In the genomic region with DNA sequence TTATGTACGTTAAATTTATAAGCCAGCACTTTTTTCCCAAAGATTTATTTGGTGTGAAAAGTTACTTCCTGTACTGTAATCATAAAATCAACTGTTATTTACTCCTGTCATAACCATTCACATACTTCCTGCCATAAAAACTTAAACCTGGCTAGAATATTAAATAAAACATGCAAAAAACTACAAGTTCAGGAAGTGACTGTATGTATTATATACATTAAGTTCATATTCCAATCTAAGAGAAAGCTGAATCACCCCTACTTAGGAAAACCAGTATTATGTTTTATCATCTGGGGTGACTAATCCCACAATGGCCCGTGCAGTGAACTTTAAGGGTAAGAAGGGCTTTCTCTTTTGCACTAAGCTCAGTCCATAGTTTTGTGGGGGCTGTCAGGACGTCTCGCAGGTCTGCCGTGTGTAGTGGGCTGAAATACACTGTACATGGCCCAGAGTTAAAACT, we compare ENCODE assay signal across 1 cellular context.
TF ChIP-seq lines count a peak whose summit lies in the region.

No MANE protein-coding gene starts in this region.

TF ChIP-seq in K562, 482 proteins besides CTCF, POLR2A, EP300 and RAD21 (continued from another document and continues in another):
- TF ChIP-seq, protein P1, sequence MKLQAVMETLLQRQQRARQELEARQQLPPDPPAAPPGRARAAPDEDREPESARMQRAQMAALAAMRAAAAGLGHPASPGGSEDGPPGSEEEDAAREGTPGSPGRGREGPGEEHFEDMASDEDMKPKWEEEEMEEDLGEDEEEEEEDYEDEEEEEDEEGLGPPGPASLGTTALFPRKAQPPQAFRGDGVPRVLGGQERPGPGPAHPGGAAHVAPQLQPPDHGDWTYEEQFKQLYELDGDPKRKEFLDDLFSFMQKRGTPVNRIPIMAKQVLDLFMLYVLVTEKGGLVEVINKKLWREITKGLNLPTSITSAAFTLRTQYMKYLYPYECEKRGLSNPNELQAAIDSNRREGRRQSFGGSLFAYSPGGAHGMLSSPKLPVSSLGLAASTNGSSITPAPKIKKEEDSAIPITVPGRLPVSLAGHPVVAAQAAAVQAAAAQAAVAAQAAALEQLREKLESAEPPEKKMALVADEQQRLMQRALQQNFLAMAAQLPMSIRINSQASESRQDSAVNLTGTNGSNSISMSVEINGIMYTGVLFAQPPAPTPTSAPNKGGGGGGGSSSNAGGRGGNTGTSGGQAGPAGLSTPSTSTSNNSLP (IDR thresholded peaks at IDR 0.05; ENCODE audit: borderline replicate concordance, low read depth, low read length): 0 out of 2 replicates have a peak, but pooled peaks have one; percentile 42
- TF ChIP-seq ZSCAN32 (CRISPR knock-in tag; IDR thresholded peaks at IDR 0.05) (no peak), ZBTB26 (CRISPR knock-in tag; IDR thresholded peaks at IDR 0.05) (no peak), GABPB1 (CRISPR knock-in tag; IDR thresholded peaks at IDR 0.05) (peak; percentile 24; the same call in 1 of the 2 replicates), FOXA3 (CRISPR knock-in tag; conservative IDR thresholded peaks at IDR 0.05 in 1 of 2, IDR thresholded peaks at IDR 0.05 in 1 of 2) (peak in 1 of 2 experiments; percentile 48; a peak in 2 of 4 replicates), TAF1 (IDR thresholded peaks at IDR 0.05; ENCODE audit: control insufficient read depth, extremely low read depth, insufficient read depth, low read length, severe bottlenecking) (no peak), ZNF589 (CRISPR knock-in tag; IDR thresholded peaks at IDR 0.05; ENCODE audit: low read depth) (peak; percentile 34; the same call in 1 of the 2 replicates), BHLHE40 (IDR thresholded peaks at IDR 0.05; ENCODE audit: low read length) (peak; percentile 73), FOSL1 (tag; conservative IDR thresholded peaks at IDR 0.05) (peak; percentile 92), HBP1 (CRISPR knock-in tag; IDR thresholded peaks at IDR 0.05) (no peak), ZNF75A (CRISPR knock-in tag; IDR thresholded peaks at IDR 0.05) (no peak), POLR2AphosphoS5 (IDR thresholded peaks at IDR 0.05; ENCODE audit: control insufficient read depth, insufficient read depth, low read depth, low read length) (no peak), KLF1 (tag; IDR thresholded peaks at IDR 0.05) (no peak), FOXJ2 (tag; IDR thresholded peaks at IDR 0.05) (no peak), ETV1 (tag; conservative IDR thresholded peaks at IDR 0.05; ENCODE audit: low read depth) (peak; percentile 79), POLR2H (tag; IDR thresholded peaks at IDR 0.05; ENCODE audit: low read depth) (0 out of 2 replicates have a peak, but pooled peaks have one; percentile 18), ZNF639 (CRISPR knock-in tag; conservative IDR thresholded peaks at IDR 0.05 in 1 of 2, IDR thresholded peaks at IDR 0.05 in 1 of 2) (0 out of 4 replicates have a peak, but pooled peaks of 1 of the 2 experiments have one; percentile 43), ZNF668 (CRISPR knock-in tag; IDR thresholded peaks at IDR 0.05) (0 out of 2 replicates have a peak, but pooled peaks have one; percentile 42), EHMT2 (IDR thresholded peaks at IDR 0.05) (no peak), POLR3A (IDR thresholded peaks at IDR 0.05; ENCODE audit: borderline replicate concordance, extremely low read depth, insufficient read depth, insufficient read length) (no peak), ZBTB7A (IDR thresholded peaks at IDR 0.05; ENCODE audit: borderline replicate concordance, control insufficient read depth, low read depth, low read length) (no peak), CREB5 (CRISPR knock-in tag; IDR thresholded peaks at IDR 0.05) (no peak), ZNF699 (CRISPR knock-in tag; IDR thresholded peaks at IDR 0.05; ENCODE audit: insufficient replicate concordance) (no peak), SMARCC2 (IDR thresholded peaks at IDR 0.05; ENCODE audit: low read depth) (peak; percentile 61; the same call in 1 of the 2 replicates), ZKSCAN8 (CRISPR knock-in tag; IDR thresholded peaks at IDR 0.05) (peak; percentile 54; the same call in 1 of the 2 replicates), BMI1 (IDR thresholded peaks at IDR 0.05; ENCODE audit: low read length) (no peak), ZFP1 (CRISPR knock-in tag; IDR thresholded peaks at IDR 0.05) (no peak), ZNF778 (CRISPR knock-in tag; IDR thresholded peaks at IDR 0.05) (no peak), ZZZ3 (IDR thresholded peaks at IDR 0.05) (no peak), ELF2 (CRISPR knock-in tag; IDR thresholded peaks at IDR 0.05) (no peak), ZNF165 (CRISPR knock-in tag; IDR thresholded peaks at IDR 0.05; ENCODE audit: borderline replicate concordance) (no peak), ARID1B (IDR thresholded peaks at IDR 0.05) (peak; percentile 72), ZNF586 (CRISPR knock-in tag; conservative IDR thresholded peaks at IDR 0.05) (no peak), SRSF9 (IDR thresholded peaks at IDR 0.05; ENCODE audit: borderline replicate concordance, low read depth, low read length) (no peak), CEBPG (CRISPR knock-in tag; IDR thresholded peaks at IDR 0.05) (no peak), CEBPG (tag; conservative IDR thresholded peaks at IDR 0.05 in 1 of 2, IDR thresholded peaks at IDR 0.05 in 1 of 2) (no peak), STAT5A (IDR thresholded peaks at IDR 0.05; ENCODE audit: borderline replicate concordance, low read length) (0 out of 2 replicates have a peak, but pooled peaks have one; percentile 9), ELF1 (tag; IDR thresholded peaks at IDR 0.05) (0 out of 2 replicates have a peak, but pooled peaks have one; percentile 23), CAMTA2 (CRISPR knock-in tag; conservative IDR thresholded peaks at IDR 0.05) (no peak), MAFF (IDR thresholded peaks at IDR 0.05; ENCODE audit: low read length) (peak; percentile 27; the same call in 1 of the 2 replicates)
- TF ChIP-seq, protein P2, sequence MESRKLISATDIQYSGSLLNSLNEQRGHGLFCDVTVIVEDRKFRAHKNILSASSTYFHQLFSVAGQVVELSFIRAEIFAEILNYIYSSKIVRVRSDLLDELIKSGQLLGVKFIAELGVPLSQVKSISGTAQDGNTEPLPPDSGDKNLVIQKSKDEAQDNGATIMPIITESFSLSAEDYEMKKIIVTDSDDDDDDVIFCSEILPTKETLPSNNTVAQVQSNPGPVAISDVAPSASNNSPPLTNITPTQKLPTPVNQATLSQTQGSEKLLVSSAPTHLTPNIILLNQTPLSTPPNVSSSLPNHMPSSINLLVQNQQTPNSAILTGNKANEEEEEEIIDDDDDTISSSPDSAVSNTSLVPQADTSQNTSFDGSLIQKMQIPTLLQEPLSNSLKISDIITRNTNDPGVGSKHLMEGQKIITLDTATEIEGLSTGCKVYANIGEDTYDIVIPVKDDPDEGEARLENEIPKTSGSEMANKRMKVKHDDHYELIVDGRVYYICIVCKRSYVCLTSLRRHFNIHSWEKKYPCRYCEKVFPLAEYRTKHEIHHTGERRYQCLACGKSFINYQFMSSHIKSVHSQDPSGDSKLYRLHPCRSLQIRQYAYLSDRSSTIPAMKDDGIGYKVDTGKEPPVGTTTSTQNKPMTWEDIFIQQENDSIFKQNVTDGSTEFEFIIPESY (CRISPR knock-in tag; IDR thresholded peaks at IDR 0.05): no peak
- TF ChIP-seq, protein P3, sequence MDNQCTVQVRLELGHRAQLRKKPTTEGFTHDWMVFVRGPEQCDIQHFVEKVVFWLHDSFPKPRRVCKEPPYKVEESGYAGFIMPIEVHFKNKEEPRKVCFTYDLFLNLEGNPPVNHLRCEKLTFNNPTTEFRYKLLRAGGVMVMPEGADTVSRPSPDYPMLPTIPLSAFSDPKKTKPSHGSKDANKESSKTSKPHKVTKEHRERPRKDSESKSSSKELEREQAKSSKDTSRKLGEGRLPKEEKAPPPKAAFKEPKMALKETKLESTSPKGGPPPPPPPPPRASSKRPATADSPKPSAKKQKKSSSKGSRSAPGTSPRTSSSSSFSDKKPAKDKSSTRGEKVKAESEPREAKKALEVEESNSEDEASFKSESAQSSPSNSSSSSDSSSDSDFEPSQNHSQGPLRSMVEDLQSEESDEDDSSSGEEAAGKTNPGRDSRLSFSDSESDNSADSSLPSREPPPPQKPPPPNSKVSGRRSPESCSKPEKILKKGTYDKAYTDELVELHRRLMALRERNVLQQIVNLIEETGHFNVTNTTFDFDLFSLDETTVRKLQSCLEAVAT (IDR thresholded peaks at IDR 0.05): no peak
- TF ChIP-seq, protein P4, sequence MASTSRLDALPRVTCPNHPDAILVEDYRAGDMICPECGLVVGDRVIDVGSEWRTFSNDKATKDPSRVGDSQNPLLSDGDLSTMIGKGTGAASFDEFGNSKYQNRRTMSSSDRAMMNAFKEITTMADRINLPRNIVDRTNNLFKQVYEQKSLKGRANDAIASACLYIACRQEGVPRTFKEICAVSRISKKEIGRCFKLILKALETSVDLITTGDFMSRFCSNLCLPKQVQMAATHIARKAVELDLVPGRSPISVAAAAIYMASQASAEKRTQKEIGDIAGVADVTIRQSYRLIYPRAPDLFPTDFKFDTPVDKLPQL (IDR thresholded peaks at IDR 0.05; ENCODE audit: extremely low read depth, insufficient read length): no peak
- TF ChIP-seq, protein P5, sequence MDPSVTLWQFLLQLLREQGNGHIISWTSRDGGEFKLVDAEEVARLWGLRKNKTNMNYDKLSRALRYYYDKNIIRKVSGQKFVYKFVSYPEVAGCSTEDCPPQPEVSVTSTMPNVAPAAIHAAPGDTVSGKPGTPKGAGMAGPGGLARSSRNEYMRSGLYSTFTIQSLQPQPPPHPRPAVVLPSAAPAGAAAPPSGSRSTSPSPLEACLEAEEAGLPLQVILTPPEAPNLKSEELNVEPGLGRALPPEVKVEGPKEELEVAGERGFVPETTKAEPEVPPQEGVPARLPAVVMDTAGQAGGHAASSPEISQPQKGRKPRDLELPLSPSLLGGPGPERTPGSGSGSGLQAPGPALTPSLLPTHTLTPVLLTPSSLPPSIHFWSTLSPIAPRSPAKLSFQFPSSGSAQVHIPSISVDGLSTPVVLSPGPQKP (CRISPR knock-in tag; IDR thresholded peaks at IDR 0.05): no peak
- TF ChIP-seq, protein P6, sequence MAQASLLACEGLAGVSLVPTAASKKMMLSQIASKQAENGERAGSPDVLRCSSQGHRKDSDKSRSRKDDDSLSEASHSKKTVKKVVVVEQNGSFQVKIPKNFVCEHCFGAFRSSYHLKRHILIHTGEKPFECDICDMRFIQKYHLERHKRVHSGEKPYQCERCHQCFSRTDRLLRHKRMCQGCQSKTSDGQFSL (CRISPR knock-in tag; IDR thresholded peaks at IDR 0.05): no peak
- TF ChIP-seq, protein P6 (tag; IDR thresholded peaks at IDR 0.05): no peak
- TF ChIP-seq, protein P7, sequence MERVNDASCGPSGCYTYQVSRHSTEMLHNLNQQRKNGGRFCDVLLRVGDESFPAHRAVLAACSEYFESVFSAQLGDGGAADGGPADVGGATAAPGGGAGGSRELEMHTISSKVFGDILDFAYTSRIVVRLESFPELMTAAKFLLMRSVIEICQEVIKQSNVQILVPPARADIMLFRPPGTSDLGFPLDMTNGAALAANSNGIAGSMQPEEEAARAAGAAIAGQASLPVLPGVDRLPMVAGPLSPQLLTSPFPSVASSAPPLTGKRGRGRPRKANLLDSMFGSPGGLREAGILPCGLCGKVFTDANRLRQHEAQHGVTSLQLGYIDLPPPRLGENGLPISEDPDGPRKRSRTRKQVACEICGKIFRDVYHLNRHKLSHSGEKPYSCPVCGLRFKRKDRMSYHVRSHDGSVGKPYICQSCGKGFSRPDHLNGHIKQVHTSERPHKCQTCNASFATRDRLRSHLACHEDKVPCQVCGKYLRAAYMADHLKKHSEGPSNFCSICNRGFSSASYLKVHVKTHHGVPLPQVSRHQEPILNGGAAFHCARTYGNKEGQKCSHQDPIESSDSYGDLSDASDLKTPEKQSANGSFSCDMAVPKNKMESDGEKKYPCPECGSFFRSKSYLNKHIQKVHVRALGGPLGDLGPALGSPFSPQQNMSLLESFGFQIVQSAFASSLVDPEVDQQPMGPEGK (CRISPR knock-in tag; IDR thresholded peaks at IDR 0.05; ENCODE audit: borderline replicate concordance): no peak
